19 cellular contexts compared by ENCODE assay signal in genomic region chr18:45639424-45639823, GRCh38. TPM values are rescaled to one million over a fixed set of nuclear protein-coding genes. Genes with fewer than 3 reads are reported as not detected.
"Had no signal": no experiment of that assay in that cellular context is flagged by ENCODE, and none has a peak within 500 bp of the region (broad histone marks: within the 10 kb centered on the region; RNA-seq: fewer than 3 reads in every experiment).

No MANE protein-coding gene starts in this region.

- H3K36me3 ChIP-seq: colonic mucosa, heart right ventricle, right atrium auricular region had no signal

- H3K9me3 ChIP-seq: colonic mucosa, heart right ventricle, right atrium auricular region had no signal

- H3K4me1 ChIP-seq: colonic mucosa had no signal

- H3K27ac ChIP-seq: colonic mucosa, heart right ventricle had no signal

- H3K27me3 ChIP-seq: colonic mucosa, right atrium auricular region had no signal

- H3K4me3 ChIP-seq: colonic mucosa, heart right ventricle, right atrium auricular region, skin epidermis had no signal

- ATAC-seq: activated CD8-positive, alpha-beta T cell treated with anti-CD3 and anti-CD28 coated beads, Interleukin-2, amount 10 ng/mL, durations not matched to agents 7 days and 5 days; heart right ventricle; T-helper 17 cell; WTC11 had no signal

- DNase-seq: activated CD4-positive, alpha-beta T cell treated with anti-CD3 and anti-CD28 coated beads for 48 hours; activated CD8-positive, alpha-beta memory T cell treated with anti-CD3 and anti-CD28 coated beads, Interleukin-2, amount 50 U/mL, for 4 hours; activated CD8-positive, alpha-beta T cell treated with anti-CD3 and anti-CD28 coated beads, Interleukin-2, amount 10 ng/mL, durations not matched to agents 7 days and 5 days; activated gamma-delta T cell; activated T-cell treated with anti-CD3 and anti-CD28 coated beads, Interleukin-2, amount 50 U/mL, for 48 hours; amygdala; central memory CD4-positive, alpha-beta T cell; colonic mucosa; foreskin melanocyte; heart right ventricle; occipital lobe; stimulated activated CD4-positive, alpha-beta T cell treated with anti-CD3 and anti-CD28 coated beads, Interleukin-4, amount 100 ng/mL, for 24 hours; stimulated activated naive CD4-positive, alpha-beta T cell; T-helper 17 cell had no signal

RNA-seq across cellular contexts. Expression of gene SLC14A2, which starts 24.1 kb away (rescaled TPM):
- total RNA-seq: colonic mucosa, endothelial cell of umbilical vein, lower leg skin had no signal
